8 cellular contexts compared by ENCODE assay signal in genomic region chr2:160492401-160493226, GRCh38.
DNase-seq lines count a peak whose midpoint lies in the region; ATAC-seq lines count a peak whose summit lies in the region.

No MANE protein-coding gene starts in this region.

- ATAC-seq in stimulated activated naive B cell treated with anti-CD40 and anti-IgM and Interleukin-4, amounts not matched to agents 10 μg/mL and 1 μg/mL and 100 μg/mL, for 72 hours (replicated peaks) = peak; percentile 57 to 64

- H3K4me3 ChIP-seq in muscle layer of colon (ENCODE audit: low read depth in 1 of 2, low read length in 2 of 2) = peak overlapping the region; percentile 73 to 78

- H3K9ac ChIP-seq in muscle layer of colon (ENCODE audit: low read length) = peak overlapping the region; percentile 92

- H3K27ac Mint-ChIP-seq in stimulated activated naive B cell treated with anti-CD40 and anti-IgM and Interleukin-4, amounts not matched to agents 10 μg/mL and 1 μg/mL and 100 μg/mL, for 72 hours = no peak overlapping the region

- no peaks in the 10 kb centered on the region for H3K27me3 ChIP-seq in muscle layer of colon (ENCODE audit: control insufficient read depth in 1 of 2, insufficient read depth in 2 of 2, low read length in 2 of 2)

- H3K4me1 ChIP-seq in muscle layer of colon (ENCODE audit: insufficient read depth, low read length) = peaks cover 14% of the 10 kb centered on the region

- H3K27ac ChIP-seq in epithelial cell of prostate (peak overlapping the region; percentile 91), muscle layer of colon (ENCODE audit: low read depth, low read length) (peak overlapping the region; percentile 99)

- peaks cover 3 to 13% of the 10 kb centered on the region in 2 donors for H3K4me1 Mint-ChIP-seq in stimulated activated naive B cell treated with anti-CD40 and anti-IgM and Interleukin-4, amounts not matched to agents 10 μg/mL and 1 μg/mL and 100 μg/mL, for 72 hours

- peak overlapping the region; percentile 87 to 96 for H3K4me3 Mint-ChIP-seq in stimulated activated naive B cell treated with anti-CD40 and anti-IgM and Interleukin-4, amounts not matched to agents 10 μg/mL and 1 μg/mL and 100 μg/mL, for 72 hours

- no peaks in the 10 kb centered on the region for H3K9me3 Mint-ChIP-seq in stimulated activated naive B cell treated with anti-CD40 and anti-IgM and Interleukin-4, amounts not matched to agents 10 μg/mL and 1 μg/mL and 100 μg/mL, for 72 hours

- no peaks in the 10 kb centered on the region for H3K9me3 ChIP-seq in muscle layer of colon (ENCODE audit: low read length)

- no peaks in the 10 kb centered on the region for H3K36me3 ChIP-seq in muscle layer of colon (ENCODE audit: insufficient read depth, low read length)

- H3K36me3 Mint-ChIP-seq in stimulated activated naive B cell treated with anti-CD40 and anti-IgM and Interleukin-4, amounts not matched to agents 10 μg/mL and 1 μg/mL and 100 μg/mL, for 72 hours = no peaks in the 10 kb centered on the region

- peak; percentile 6 for DNase-seq in DMS79 treated with DMSO at 0.1 percent for 48 hours (lab: John Stamatoyannopoulos, UW)
- no peak for DNase-seq in DMS79 (lab: John Stamatoyannopoulos, UW)
- DNase-seq in NCI-H510A treated with DMSO at 0.1 percent for 48 hours (lab: John Stamatoyannopoulos, UW) = peak; percentile 55
- DNase-seq in activated T-cell treated with anti-CD3 and anti-CD28 coated beads for 24 hours (ENCODE audit: low read depth) = peak; percentile 36
- DNase-seq in epithelial cell of prostate (ENCODE audit: low read depth, low spot score) = no peak
- DNase-seq in stimulated activated naive B cell treated with anti-CD40 and anti-IgM and Interleukin-4, amounts not matched to agents 10 μg/mL and 1 μg/mL and 100 μg/mL, for 72 hours = no peak
- no peak for DNase-seq in COR-L47 (lab: John Stamatoyannopoulos, UW)

- peaks cover 36 to 41% of the 10 kb centered on the region in 2 donors for H3K27me3 Mint-ChIP-seq in stimulated activated naive B cell treated with anti-CD40 and anti-IgM and Interleukin-4, amounts not matched to agents 10 μg/mL and 1 μg/mL and 100 μg/mL, for 72 hours

Comparison
In these comparisons a context has a peak if more than half of its experiments do, and no peak if none do; other contexts are left out.
1. DNase-seq: peak in DMS79 treated with DMSO at 0.1 percent for 48 hours (single experiment), NCI-H510A treated with DMSO at 0.1 percent for 48 hours (single experiment) and activated T-cell treated with anti-CD3 and anti-CD28 coated beads for 24 hours (single experiment); none in DMS79 (single experiment), epithelial cell of prostate (single experiment), stimulated activated naive B cell treated with anti-CD40 and anti-IgM and Interleukin-4, amounts not matched to agents 10 μg/mL and 1 μg/mL and 100 μg/mL, for 72 hours (single experiment) and COR-L47 (single experiment).